ENCODE assay signal across 17 cellular contexts in the genomic region with DNA sequence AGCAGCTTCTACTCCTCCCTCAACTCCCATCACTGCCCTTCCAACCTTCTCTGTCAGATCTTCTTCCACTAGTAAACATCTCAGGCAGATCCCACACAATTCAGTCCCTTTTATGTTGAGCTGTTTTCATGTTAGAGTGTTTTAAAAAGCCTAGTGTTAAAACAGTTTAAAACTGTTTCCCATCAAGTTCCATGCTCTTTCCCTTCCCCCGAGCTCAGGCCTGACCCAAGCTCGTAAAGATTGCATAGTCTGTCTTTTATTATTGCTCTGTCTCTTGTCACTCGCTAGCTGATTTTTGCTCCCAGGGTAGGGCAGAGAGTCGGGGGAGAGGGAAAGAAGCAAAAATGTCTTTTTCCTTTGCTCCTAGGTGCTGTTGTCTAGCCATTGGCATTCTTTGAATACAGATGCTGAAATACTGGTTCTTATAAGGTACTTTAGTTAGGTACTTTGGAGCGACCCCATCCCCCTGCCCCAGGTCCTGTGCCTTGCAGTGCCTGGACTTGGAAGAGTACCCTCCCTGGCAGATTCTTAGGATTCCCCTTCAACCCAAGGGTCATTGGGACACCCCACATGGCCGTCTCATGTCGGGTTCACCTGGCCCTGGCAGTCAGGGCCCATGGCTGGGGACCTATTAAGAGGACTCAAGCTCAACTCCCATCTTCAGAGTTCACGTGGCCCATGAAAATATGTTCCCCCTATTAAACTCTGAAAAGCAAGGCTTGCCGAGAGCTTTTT.
DNase-seq lines count a peak whose midpoint lies in the region; ATAC-seq and TF ChIP-seq lines count a peak whose summit lies in the region.
"Had no signal": no experiment of that assay in that cellular context is flagged by ENCODE, and none has a peak within 500 bp of the region (broad histone marks: within the 10 kb centered on the region; RNA-seq: fewer than 3 reads in every experiment).

No MANE protein-coding gene starts in this region.

- CTCF ChIA-PET in PC-9 (lab: Charles Lee), result interaction anchor here (0.7 to 1.0 kb wide), 2 partner anchors 9 to 201 kb away, joined by 3 read pairs; no protein-coding TSS in a partner anchor
- CTCF ChIA-PET in Caco-2 (lab: Charles Lee), result interaction anchor here (0.6 kb wide), 1 partner anchor 119 kb away, joined by 4 read pairs; no protein-coding TSS in a partner anchor

- no peaks in the 10 kb centered on the region for H3K27me3 ChIP-seq in PC-9 (ENCODE audit: insufficient read depth, low read depth)
- H3K27me3 ChIP-seq in uterus, result no peaks in the 10 kb centered on the region
- no peaks in the 10 kb centered on the region for H3K27me3 ChIP-seq in Caco-2 (replicated peaks; ENCODE audit: control insufficient read depth, insufficient read depth, low read length)

- peak overlapping the region; percentile 61 for H3K4me2 ChIP-seq in PC-9

- intact Hi-C loops in PC-9 (cut with micrococcal nuclease; ENCODE audit: unreplicated experiment), result no loop called here
- intact Hi-C loops in mucosa of descending colon (cut with DNase I, micrococcal nuclease), result no loop called here
- intact Hi-C loops in uterus (cut with DNase I; ENCODE audit: low total_unique reads), result no loop called here
- intact Hi-C loops in Caco-2 (cut with micrococcal nuclease; ENCODE audit: unreplicated experiment), result no loop called here

- no peaks in the 10 kb centered on the region for H3K9me2 ChIP-seq in PC-9 (ENCODE audit: insufficient read depth)

- H3K4me3 Mint-ChIP-seq in Caco-2 (ENCODE audit: unreplicated experiment), result no peak overlapping the region
- H3K4me3 Mint-ChIP-seq: B cell; CD4-positive, alpha-beta T cell; IgD-negative memory B cell had no signal

- peaks cover 9% of the 10 kb centered on the region for H3K4me1 Mint-ChIP-seq in Caco-2 (ENCODE audit: low read depth, unreplicated experiment)
- H3K4me1 Mint-ChIP-seq: B cell had no signal

- H3K27ac ChIP-seq in PC-9, result peak overlapping the region; percentile 79
- peak overlapping the region; percentile 70 for H3K27ac ChIP-seq in uterus
- H3K27ac ChIP-seq: HL-60 had no signal

- H3K9me3 Mint-ChIP-seq in Caco-2 (ENCODE audit: unreplicated experiment), result no peaks in the 10 kb centered on the region
- H3K9me3 Mint-ChIP-seq: CD4-positive, alpha-beta T cell; IgD-negative memory B cell had no signal

- peaks cover 29% of the 10 kb centered on the region for H3F3A ChIP-seq in PC-9 (ENCODE audit: insufficient read depth, low read depth)

- TF ChIP-seq CTCF in PC-9 (conservative IDR thresholded peaks at IDR 0.05) (no peak), fibroblast of villous mesenchyme (IDR thresholded peaks at IDR 0.05; ENCODE audit: insufficient read depth, low read depth, low read length) (no peak), mucosa of descending colon (IDR thresholded peaks at IDR 0.05) (no peak), uterus (IDR thresholded peaks at IDR 0.05) (no peak), Caco-2 (IDR thresholded peaks at IDR 0.05; ENCODE audit: insufficient read depth in 1 of 2, low read depth in 1 of 2, low read length in 1 of 2, severe bottlenecking in 1 of 2, unreplicated experiment in 1 of 2) (no peak)

- H3K36me3 Mint-ChIP-seq in Caco-2 (ENCODE audit: insufficient read depth, unreplicated experiment), result no peaks in the 10 kb centered on the region

- TSS peak; percentile 26 for BruUV-seq in PC-9 (replicated peaks; lab: Mats Ljungman, UMichigan)
- BruUV-seq in Caco-2 (replicated peaks; lab: Mats Ljungman, UMichigan), result no TSS peak

- H3K27ac Mint-ChIP-seq in Caco-2 (ENCODE audit: unreplicated experiment), result no peak overlapping the region
- H3K27ac Mint-ChIP-seq: B cell; CD4-positive, alpha-beta T cell had no signal

- no peak for TF ChIP-seq POLR2A in uterus (IDR thresholded peaks at IDR 0.05)

- peaks cover 27% of the 10 kb centered on the region for H3K79me2 ChIP-seq in PC-9 (ENCODE audit: low read depth)

- H3K9me3 ChIP-seq in PC-9 (ENCODE audit: insufficient read depth, low read depth) (no peaks in the 10 kb centered on the region), mucosa of descending colon (no peaks in the 10 kb centered on the region), uterus (no peaks in the 10 kb centered on the region), Caco-2 (no peaks in the 10 kb centered on the region)

- POLR2A ChIA-PET in PC-9 (lab: Charles Lee; ENCODE audit: unreplicated experiment), result interaction anchor here (0.7 kb wide), 1 partner anchor 10 kb away, joined by 5 read pairs; no protein-coding TSS in a partner anchor
- POLR2A ChIA-PET in Caco-2 (lab: Charles Lee), result no interaction called here

- no peaks in the 10 kb centered on the region for H4K20me1 ChIP-seq in PC-9 (ENCODE audit: insufficient read depth)

- H2AFZ ChIP-seq in PC-9, result no peak overlapping the region

- H3K4me1 ChIP-seq in PC-9 (replicated peaks; ENCODE audit: insufficient read depth) (peaks cover 89% of the 10 kb centered on the region), mucosa of descending colon (ENCODE audit: low read depth) (no peaks in the 10 kb centered on the region), uterus (peaks cover 0 to 9% of the 10 kb centered on the region in 2 donors), Caco-2 (0 out of 2 replicates have a peak, but pooled peaks cover 7% of the 10 kb centered on the region)

- peak; percentile 42 for ATAC-seq in mucosa of descending colon

- no peak overlapping the region for H3K4me3 ChIP-seq in PC-9
- H3K4me3 ChIP-seq in fibroblast of villous mesenchyme (ENCODE audit: low read depth, low read length), result no peak overlapping the region
- no peak overlapping the region for H3K4me3 ChIP-seq in mucosa of descending colon
- no peak overlapping the region for H3K4me3 ChIP-seq in uterus
- no peak overlapping the region for H3K4me3 ChIP-seq in Caco-2 (ENCODE audit: low read depth, low read length)

- no peaks in the 10 kb centered on the region for H3K27me3 Mint-ChIP-seq in Caco-2 (ENCODE audit: insufficient read depth, unreplicated experiment)

- H3K36me3 ChIP-seq in PC-9 (ENCODE audit: low read depth) (no peaks in the 10 kb centered on the region), mucosa of descending colon (ENCODE audit: low read depth) (no peaks in the 10 kb centered on the region), uterus (no peaks in the 10 kb centered on the region), Caco-2 (ENCODE audit: control insufficient read depth, insufficient read depth, low read length) (no peaks in the 10 kb centered on the region)

- DNase-seq in PC-9, result no peak
- DNase-seq in fibroblast of villous mesenchyme (ENCODE audit: low read depth), result peak; percentile 78
- no peak for DNase-seq in mucosa of descending colon
- peak in 1 of 2 donors; percentile 51 for DNase-seq in uterus
- no peak for DNase-seq in Caco-2
- no peak for DNase-seq in NCI-H526 (lab: John Stamatoyannopoulos, UW)
- no peak for DNase-seq in NCI-H1694 (lab: John Stamatoyannopoulos, UW)
- DNase-seq: ACHN; Calu3; CD4-positive, alpha-beta T cell; DMS53; H7; Kasumi-1; NCI-H187 treated with DMSO at 0.1 percent for 48 hours had no signal
